Comparison of ENCODE assay signal across 28 cellular contexts in the genomic region with DNA sequence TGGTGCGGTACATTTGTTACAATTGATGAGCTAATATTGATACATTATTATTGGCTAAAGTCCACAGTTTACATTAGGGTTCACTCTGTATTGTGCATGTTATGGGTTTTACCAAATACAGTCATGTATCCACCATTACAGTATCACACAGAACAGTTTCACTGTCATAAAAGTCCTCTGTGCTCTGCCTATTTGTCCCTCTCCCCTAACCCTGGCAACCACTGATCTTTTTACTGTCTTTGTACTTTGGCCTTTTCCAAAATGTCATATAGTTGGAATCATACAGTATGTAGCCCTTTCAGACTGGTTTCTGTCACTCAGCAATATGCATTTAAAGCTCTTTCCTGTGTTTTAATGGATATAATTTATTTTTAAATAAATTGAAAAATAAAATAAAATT.
"Had no signal": no experiment of that assay in that cellular context is flagged by ENCODE, and none has a peak within 500 bp of the region (broad histone marks: within the 10 kb centered on the region; RNA-seq: fewer than 3 reads in every experiment).

No MANE protein-coding gene starts in this region.

- H3K27me3 ChIP-seq: colonic mucosa, esophagus muscularis mucosa, neutrophil, right atrium auricular region, spleen, testis, tibial artery had no signal

- H3K27ac Mint-ChIP-seq: immature natural killer cell; memory B cell; naive B cell; natural killer cell treated with Interleukin-12 subunit alpha and Interleukin-12 subunit beta and Interleukin-15 and Interleukin-18, amount 100 ng/mL, for 72 hours; stimulated activated memory B cell treated with anti-CD40 and anti-IgM and Interleukin-4, amounts not matched to agents 10 μg/mL and 1 μg/mL and 100 μg/mL, for 72 hours; type B pancreatic cell had no signal

- H3K27me3 Mint-ChIP-seq: memory B cell; naive B cell; natural killer cell treated with Interleukin-12 subunit alpha and Interleukin-12 subunit beta and Interleukin-15 and Interleukin-18, amount 100 ng/mL, for 72 hours; stimulated activated memory B cell treated with anti-CD40 and anti-IgM and Interleukin-4, amounts not matched to agents 10 μg/mL and 1 μg/mL and 100 μg/mL, for 72 hours; type B pancreatic cell had no signal

- H3K4me1 Mint-ChIP-seq: immature natural killer cell; naive B cell; stimulated activated memory B cell treated with anti-CD40 and anti-IgM and Interleukin-4, amounts not matched to agents 10 μg/mL and 1 μg/mL and 100 μg/mL, for 72 hours had no signal

- H3K4me3 ChIP-seq: colonic mucosa, esophagus muscularis mucosa, lung, prostate gland, right atrium auricular region, spleen, testis, tibial artery had no signal

- FAIRE-seq: endothelial cell of umbilical vein had no signal

- H3K36me3 Mint-ChIP-seq: immature natural killer cell; memory B cell; naive B cell; natural killer cell treated with Interleukin-12 subunit alpha and Interleukin-12 subunit beta and Interleukin-15 and Interleukin-18, amount 100 ng/mL, for 72 hours; stimulated activated memory B cell treated with anti-CD40 and anti-IgM and Interleukin-4, amounts not matched to agents 10 μg/mL and 1 μg/mL and 100 μg/mL, for 72 hours; type B pancreatic cell had no signal

- H3K9me3 ChIP-seq: colonic mucosa, esophagus muscularis mucosa, neutrophil, prostate gland, right atrium auricular region, spleen, testis, tibial artery had no signal

- H3K27ac ChIP-seq: colonic mucosa, neutrophil, spleen, testis had no signal

- H3K4me3 Mint-ChIP-seq: immature natural killer cell; memory B cell; naive B cell; natural killer cell treated with Interleukin-12 subunit alpha and Interleukin-12 subunit beta and Interleukin-15 and Interleukin-18, amount 100 ng/mL, for 72 hours; neural crest cell; stimulated activated memory B cell treated with anti-CD40 and anti-IgM and Interleukin-4, amounts not matched to agents 10 μg/mL and 1 μg/mL and 100 μg/mL, for 72 hours; type B pancreatic cell had no signal

- DNase-seq: cerebellar nuclear complex; colonic mucosa; dermis blood vessel endothelial cell; effector memory CD4-positive, alpha-beta T cell; foreskin melanocyte; hypothalamus; immature natural killer cell; islet precursor cell; kidney glomerular epithelial cell; naive B cell; spleen; stimulated activated CD4-positive, alpha-beta T cell treated with anti-CD3 and anti-CD28 coated beads, Interleukin-4, amount 100 ng/mL, for 4 hours; stimulated activated naive CD8-positive, alpha-beta T cell treated with anti-CD3 and anti-CD28 coated beads, Interleukin-15, Interleukin-2, amounts not matched to agents 100 U/mL and 50 U/mL, for 24 hours; substantia nigra; testis; tibial artery had no signal

- H3K9me3 Mint-ChIP-seq: immature natural killer cell; memory B cell; naive B cell; natural killer cell treated with Interleukin-12 subunit alpha and Interleukin-12 subunit beta and Interleukin-15 and Interleukin-18, amount 100 ng/mL, for 72 hours; neural crest cell; stimulated activated memory B cell treated with anti-CD40 and anti-IgM and Interleukin-4, amounts not matched to agents 10 μg/mL and 1 μg/mL and 100 μg/mL, for 72 hours; type B pancreatic cell had no signal

- H3K36me3 ChIP-seq: colonic mucosa, esophagus muscularis mucosa, neutrophil, prostate gland, right atrium auricular region, spleen, tibial artery had no signal

- ATAC-seq: natural killer cell treated with Interleukin-12 subunit alpha and Interleukin-12 subunit beta and Interleukin-15 and Interleukin-18, amount 100 ng/mL, for 72 hours; sciatic nerve; stimulated activated memory B cell treated with anti-CD40 and anti-IgM and Interleukin-4, amounts not matched to agents 10 μg/mL and 1 μg/mL and 100 μg/mL, for 72 hours; stimulated activated naive CD8-positive, alpha-beta T cell treated with anti-CD3 and anti-CD28 coated beads, Interleukin-15, Interleukin-2, amounts not matched to agents 100 U/mL and 50 U/mL, for 24 hours had no signal

- H3K4me1 ChIP-seq: colonic mucosa, prostate gland, spleen had no signal
